17 cellular contexts compared by ENCODE assay signal in genomic region chr4:148017801-148018200, GRCh38.
DNase-seq lines count a peak whose midpoint lies in the region; ATAC-seq, FAIRE-seq and TF ChIP-seq lines count a peak whose summit lies in the region.
"Had no signal": no experiment of that assay in that cellular context is flagged by ENCODE, and none has a peak within 500 bp of the region (broad histone marks: within the 10 kb centered on the region; RNA-seq: fewer than 3 reads in every experiment).

No MANE protein-coding gene starts in this region.

- H3K4me1 ChIP-seq in body of pancreas = peaks cover 16% of the 10 kb centered on the region
- H3K4me1 ChIP-seq in pancreas = peaks cover 0 to 14% (median 0%) of the 10 kb centered on the region in 3 donors

- 12 to 15% methylated on average over 5 of the region's 5 CpGs for WGBS in body of pancreas, 2 donors
- 12 to 21% methylated on average over 5 of the region's 5 CpGs for WGBS in pancreas, 2 donors

- peak; percentile 50 for ATAC-seq in body of pancreas
- peak; percentile 48 to 76 (median 66) for ATAC-seq in pancreas
- no peak for ATAC-seq in HG02981 (IDR thresholded peaks at IDR 0.05; ENCODE audit: unreplicated experiment)
- ATAC-seq: PC-3 had no signal

- intact Hi-C loops in body of pancreas (cut with DNase I) = no loop called here
- intact Hi-C loops in pancreas (cut with DNase I) = no loop called here

- no peak for TF ChIP-seq POLR2A in body of pancreas (IDR thresholded peaks at IDR 0.05)

- peak overlapping the region; percentile 21 for H3K27ac ChIP-seq in 22Rv1
- H3K27ac ChIP-seq in body of pancreas = no peak overlapping the region
- no peak overlapping the region for H3K27ac ChIP-seq in pancreas
- H3K27ac ChIP-seq: epithelial cell of prostate had no signal

- H3K4me3 ChIP-seq in body of pancreas (no peak overlapping the region), pancreas (no peak overlapping the region)

- H3K36me3 ChIP-seq in body of pancreas (replicated peaks in 1 of 2; ENCODE audit: insufficient read depth in 1 of 2, low read depth in 2 of 2) = no peaks in the 10 kb centered on the region
- H3K36me3 ChIP-seq in pancreas = no peaks in the 10 kb centered on the region

- FAIRE-seq in pancreas (lab: Jason Lieb, UNC) = no peak
- FAIRE-seq: kidney had no signal

- H3K9me3 ChIP-seq in body of pancreas (no peaks in the 10 kb centered on the region), pancreas (no peaks in the 10 kb centered on the region)

- H3K27me3 ChIP-seq in body of pancreas (no peaks in the 10 kb centered on the region), pancreas (no peaks in the 10 kb centered on the region)

- TF ChIP-seq CTCF in 22Rv1 (IDR thresholded peaks at IDR 0.05) (no peak), body of pancreas (IDR thresholded peaks at IDR 0.05) (no peak), pancreas (IDR thresholded peaks at IDR 0.05) (no peak)

- DNase-seq in body of pancreas = peak; percentile 21 to 37 (median 31)
- peak; percentile 10 for DNase-seq in glomerular visceral epithelial cell (ENCODE audit: extremely low spot score)
- peak in 3 of 6 donors; percentile 3 to 22 (median 13) for DNase-seq in pancreas
- no peak for DNase-seq in activated T-cell treated with anti-CD3 and anti-CD28 coated beads, Interleukin-2, amount 50 U/mL, for 48 hours
- no peak for DNase-seq in stimulated activated CD4-positive, alpha-beta T cell treated with anti-CD3 and anti-CD28 coated beads, Interleukin-4, amount 100 ng/mL, for 4 hours
- DNase-seq in cortex of kidney (lab: John Stamatoyannopoulos, UW) = no peak
- DNase-seq: ACHN; activated CD4-positive, alpha-beta T cell treated with anti-CD3 and anti-CD28 coated beads, Interleukin-2, amount 50 U/mL, for 4 hours; activated T-cell treated with anti-CD3 and anti-CD28 coated beads, Interleukin-2, amount 50 U/mL, for 24 hours; kidney; NCI-H2081 treated with DMSO at 0.1 percent for 48 hours; NCI-H526; PC-3; stimulated activated naive CD4-positive, alpha-beta T cell treated with Interleukin-2 at 50 U/mL for 16 hours had no signal

Comparison
In these comparisons a context has a peak if more than half of its experiments do, and no peak if none do; other contexts are left out.
1. DNase-seq: peak in body of pancreas (4 of 4) and glomerular visceral epithelial cell (single experiment); none in activated T-cell treated with anti-CD3 and anti-CD28 coated beads, Interleukin-2, amount 50 U/mL, for 48 hours (0 of 2), stimulated activated CD4-positive, alpha-beta T cell treated with anti-CD3 and anti-CD28 coated beads, Interleukin-4, amount 100 ng/mL, for 4 hours (0 of 2) and cortex of kidney (single experiment).